ENCODE assay signal across 2 cellular contexts in the genomic region with DNA sequence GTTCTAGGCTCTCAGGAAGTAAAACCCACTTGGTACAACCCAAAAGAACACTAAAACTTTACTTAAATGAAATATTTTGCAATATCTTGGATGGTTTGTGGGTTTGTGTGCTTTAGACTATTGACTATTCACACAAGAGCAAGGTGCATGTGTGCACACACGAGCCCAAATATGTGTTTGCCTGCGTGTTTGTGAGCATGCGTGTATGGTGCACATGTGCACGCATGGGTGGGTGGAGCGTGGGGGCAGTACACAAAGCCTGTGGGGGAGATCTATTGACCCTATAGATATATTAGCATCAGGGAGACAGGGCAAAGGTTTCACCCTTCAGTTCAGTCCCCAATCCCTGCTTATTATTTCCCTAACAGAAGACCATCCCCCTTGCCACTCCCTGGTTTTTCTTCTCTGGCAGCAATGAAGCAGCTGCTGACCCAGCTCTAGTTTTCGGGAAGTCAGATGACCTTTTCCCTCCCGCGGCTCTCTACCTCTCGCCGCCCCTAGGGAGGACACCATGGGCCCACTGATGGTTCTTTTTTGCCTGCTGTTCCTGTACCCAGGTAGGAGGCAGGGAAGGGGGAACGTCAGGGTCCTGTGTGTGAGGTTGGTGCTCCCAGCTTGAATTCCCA.
TF ChIP-seq lines count a peak whose summit lies in the region.

A gene (plus strand): TSS at position 476 of the 626 bp plus-strand sequence. CDS start 36 bp downstream, at position 512.

TF ChIP-seq in GM23338, 12 proteins besides CTCF, POLR2A, EP300 and RAD21 (continues in another document):
- TF ChIP-seq, protein P1, sequence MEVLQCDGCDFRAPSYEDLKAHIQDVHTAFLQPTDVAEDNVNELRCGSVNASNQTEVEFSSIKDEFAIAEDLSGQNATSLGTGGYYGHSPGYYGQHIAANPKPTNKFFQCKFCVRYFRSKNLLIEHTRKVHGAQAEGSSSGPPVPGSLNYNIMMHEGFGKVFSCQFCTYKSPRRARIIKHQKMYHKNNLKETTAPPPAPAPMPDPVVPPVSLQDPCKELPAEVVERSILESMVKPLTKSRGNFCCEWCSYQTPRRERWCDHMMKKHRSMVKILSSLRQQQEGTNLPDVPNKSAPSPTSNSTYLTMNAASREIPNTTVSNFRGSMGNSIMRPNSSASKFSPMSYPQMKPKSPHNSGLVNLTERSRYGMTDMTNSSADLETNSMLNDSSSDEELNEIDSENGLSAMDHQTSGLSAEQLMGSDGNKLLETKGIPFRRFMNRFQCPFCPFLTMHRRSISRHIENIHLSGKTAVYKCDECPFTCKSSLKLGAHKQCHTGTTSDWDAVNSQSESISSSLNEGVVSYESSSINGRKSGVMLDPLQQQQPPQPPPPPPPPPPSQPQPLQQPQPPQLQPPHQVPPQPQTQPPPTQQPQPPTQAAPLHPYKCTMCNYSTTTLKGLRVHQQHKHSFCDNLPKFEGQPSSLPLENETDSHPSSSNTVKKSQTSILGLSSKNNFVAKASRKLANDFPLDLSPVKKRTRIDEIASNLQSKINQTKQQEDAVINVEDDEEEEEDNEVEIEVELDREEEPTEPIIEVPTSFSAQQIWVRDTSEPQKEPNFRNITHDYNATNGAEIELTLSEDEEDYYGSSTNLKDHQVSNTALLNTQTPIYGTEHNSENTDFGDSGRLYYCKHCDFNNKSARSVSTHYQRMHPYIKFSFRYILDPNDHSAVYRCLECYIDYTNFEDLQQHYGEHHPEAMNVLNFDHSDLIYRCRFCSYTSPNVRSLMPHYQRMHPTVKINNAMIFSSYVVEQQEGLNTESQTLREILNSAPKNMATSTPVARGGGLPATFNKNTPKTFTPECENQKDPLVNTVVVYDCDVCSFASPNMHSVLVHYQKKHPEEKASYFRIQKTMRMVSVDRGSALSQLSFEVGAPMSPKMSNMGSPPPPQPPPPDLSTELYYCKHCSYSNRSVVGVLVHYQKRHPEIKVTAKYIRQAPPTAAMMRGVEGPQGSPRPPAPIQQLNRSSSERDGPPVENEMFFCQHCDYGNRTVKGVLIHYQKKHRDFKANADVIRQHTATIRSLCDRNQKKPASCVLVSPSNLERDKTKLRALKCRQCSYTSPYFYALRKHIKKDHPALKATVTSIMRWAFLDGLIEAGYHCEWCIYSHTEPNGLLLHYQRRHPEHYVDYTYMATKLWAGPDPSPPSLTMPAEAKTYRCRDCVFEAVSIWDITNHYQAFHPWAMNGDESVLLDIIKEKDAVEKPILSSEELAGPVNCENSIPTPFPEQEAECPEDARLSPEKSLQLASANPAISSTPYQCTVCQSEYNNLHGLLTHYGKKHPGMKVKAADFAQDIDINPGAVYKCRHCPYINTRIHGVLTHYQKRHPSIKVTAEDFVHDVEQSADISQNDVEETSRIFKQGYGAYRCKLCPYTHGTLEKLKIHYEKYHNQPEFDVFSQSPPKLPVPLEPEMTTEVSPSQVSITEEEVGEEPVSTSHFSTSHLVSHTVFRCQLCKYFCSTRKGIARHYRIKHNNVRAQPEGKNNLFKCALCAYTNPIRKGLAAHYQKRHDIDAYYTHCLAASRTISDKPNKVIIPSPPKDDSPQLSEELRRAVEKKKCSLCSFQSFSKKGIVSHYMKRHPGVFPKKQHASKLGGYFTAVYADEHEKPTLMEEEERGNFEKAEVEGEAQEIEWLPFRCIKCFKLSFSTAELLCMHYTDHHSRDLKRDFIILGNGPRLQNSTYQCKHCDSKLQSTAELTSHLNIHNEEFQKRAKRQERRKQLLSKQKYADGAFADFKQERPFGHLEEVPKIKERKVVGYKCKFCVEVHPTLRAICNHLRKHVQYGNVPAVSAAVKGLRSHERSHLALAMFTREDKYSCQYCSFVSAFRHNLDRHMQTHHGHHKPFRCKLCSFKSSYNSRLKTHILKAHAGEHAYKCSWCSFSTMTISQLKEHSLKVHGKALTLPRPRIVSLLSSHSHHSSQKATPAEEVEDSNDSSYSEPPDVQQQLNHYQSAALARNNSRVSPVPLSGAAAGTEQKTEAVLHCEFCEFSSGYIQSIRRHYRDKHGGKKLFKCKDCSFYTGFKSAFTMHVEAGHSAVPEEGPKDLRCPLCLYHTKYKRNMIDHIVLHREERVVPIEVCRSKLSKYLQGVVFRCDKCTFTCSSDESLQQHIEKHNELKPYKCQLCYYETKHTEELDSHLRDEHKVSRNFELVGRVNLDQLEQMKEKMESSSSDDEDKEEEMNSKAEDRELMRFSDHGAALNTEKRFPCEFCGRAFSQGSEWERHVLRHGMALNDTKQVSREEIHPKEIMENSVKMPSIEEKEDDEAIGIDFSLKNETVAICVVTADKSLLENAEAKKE (CRISPR knock-in tag; IDR thresholded peaks at IDR 0.05) = no peak
- TF ChIP-seq EZH2phosphoT487 (IDR thresholded peaks at IDR 0.05; ENCODE audit: unreplicated experiment) (no peak), STAT1 (IDR thresholded peaks at IDR 0.05; ENCODE audit: unreplicated experiment) (no peak), JUNB (IDR thresholded peaks at IDR 0.05; ENCODE audit: unreplicated experiment) (no peak), EZH2 (IDR thresholded peaks at IDR 0.05; ENCODE audit: low read depth, unreplicated experiment) (no peak), NANOG (IDR thresholded peaks at IDR 0.05; ENCODE audit: borderline replicate concordance) (no peak), ZNF114 (CRISPR knock-in tag; IDR thresholded peaks at IDR 0.05) (no peak), POLR2AphosphoS5 (IDR thresholded peaks at IDR 0.05; ENCODE audit: low read depth) (no peak), CREB1 (CRISPR knock-in tag; IDR thresholded peaks at IDR 0.05; ENCODE audit: low read depth) (no peak), ZNF331 (CRISPR knock-in tag; IDR thresholded peaks at IDR 0.05; ENCODE audit: low read depth) (no peak)
- TF ChIP-seq, protein P2, sequence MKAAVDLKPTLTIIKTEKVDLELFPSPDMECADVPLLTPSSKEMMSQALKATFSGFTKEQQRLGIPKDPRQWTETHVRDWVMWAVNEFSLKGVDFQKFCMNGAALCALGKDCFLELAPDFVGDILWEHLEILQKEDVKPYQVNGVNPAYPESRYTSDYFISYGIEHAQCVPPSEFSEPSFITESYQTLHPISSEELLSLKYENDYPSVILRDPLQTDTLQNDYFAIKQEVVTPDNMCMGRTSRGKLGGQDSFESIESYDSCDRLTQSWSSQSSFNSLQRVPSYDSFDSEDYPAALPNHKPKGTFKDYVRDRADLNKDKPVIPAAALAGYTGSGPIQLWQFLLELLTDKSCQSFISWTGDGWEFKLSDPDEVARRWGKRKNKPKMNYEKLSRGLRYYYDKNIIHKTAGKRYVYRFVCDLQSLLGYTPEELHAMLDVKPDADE (IDR thresholded peaks at IDR 0.05) = no peak

TF ChIP-seq in liver, 16 proteins besides CTCF, POLR2A, EP300 and RAD21:
- TF ChIP-seq EGR1 (IDR thresholded peaks at IDR 0.05; ENCODE audit: low read depth in 2 of 2) (peak; percentile 34 to 67), RXRA (IDR thresholded peaks at IDR 0.05) (peak; percentile 87 to 89), SP1 (IDR thresholded peaks at IDR 0.05) (peak; percentile 98), FOXA2 (IDR thresholded peaks at IDR 0.05) (peak; percentile 92), TAF1 (conservative IDR thresholded peaks at IDR 0.05) (peak; percentile 50), NR2F2 (IDR thresholded peaks at IDR 0.05) (peak; percentile 59), FOXA1 (IDR thresholded peaks at IDR 0.05) (peak; percentile 86), HNF4A (conservative IDR thresholded peaks at IDR 0.05) (peak; percentile 90 to 92), JUND (IDR thresholded peaks at IDR 0.05) (peak; percentile 64 to 82), HNF4G (IDR thresholded peaks at IDR 0.05) (peak; percentile 61), YY1 (IDR thresholded peaks at IDR 0.05) (peak; percentile 56), GABPA (IDR thresholded peaks at IDR 0.05 in 1 of 2, conservative IDR thresholded peaks at IDR 0.05 in 1 of 2) (peak in 1 of 2 donors; percentile 68)
- TF ChIP-seq, protein P3, sequence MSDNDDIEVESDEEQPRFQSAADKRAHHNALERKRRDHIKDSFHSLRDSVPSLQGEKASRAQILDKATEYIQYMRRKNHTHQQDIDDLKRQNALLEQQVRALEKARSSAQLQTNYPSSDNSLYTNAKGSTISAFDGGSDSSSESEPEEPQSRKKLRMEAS (IDR thresholded peaks at IDR 0.05) = peak; percentile 93
- TF ChIP-seq, protein P4, sequence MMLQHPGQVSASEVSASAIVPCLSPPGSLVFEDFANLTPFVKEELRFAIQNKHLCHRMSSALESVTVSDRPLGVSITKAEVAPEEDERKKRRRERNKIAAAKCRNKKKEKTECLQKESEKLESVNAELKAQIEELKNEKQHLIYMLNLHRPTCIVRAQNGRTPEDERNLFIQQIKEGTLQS (IDR thresholded peaks at IDR 0.05) = peak; percentile 56
- TF ChIP-seq, protein P5, sequence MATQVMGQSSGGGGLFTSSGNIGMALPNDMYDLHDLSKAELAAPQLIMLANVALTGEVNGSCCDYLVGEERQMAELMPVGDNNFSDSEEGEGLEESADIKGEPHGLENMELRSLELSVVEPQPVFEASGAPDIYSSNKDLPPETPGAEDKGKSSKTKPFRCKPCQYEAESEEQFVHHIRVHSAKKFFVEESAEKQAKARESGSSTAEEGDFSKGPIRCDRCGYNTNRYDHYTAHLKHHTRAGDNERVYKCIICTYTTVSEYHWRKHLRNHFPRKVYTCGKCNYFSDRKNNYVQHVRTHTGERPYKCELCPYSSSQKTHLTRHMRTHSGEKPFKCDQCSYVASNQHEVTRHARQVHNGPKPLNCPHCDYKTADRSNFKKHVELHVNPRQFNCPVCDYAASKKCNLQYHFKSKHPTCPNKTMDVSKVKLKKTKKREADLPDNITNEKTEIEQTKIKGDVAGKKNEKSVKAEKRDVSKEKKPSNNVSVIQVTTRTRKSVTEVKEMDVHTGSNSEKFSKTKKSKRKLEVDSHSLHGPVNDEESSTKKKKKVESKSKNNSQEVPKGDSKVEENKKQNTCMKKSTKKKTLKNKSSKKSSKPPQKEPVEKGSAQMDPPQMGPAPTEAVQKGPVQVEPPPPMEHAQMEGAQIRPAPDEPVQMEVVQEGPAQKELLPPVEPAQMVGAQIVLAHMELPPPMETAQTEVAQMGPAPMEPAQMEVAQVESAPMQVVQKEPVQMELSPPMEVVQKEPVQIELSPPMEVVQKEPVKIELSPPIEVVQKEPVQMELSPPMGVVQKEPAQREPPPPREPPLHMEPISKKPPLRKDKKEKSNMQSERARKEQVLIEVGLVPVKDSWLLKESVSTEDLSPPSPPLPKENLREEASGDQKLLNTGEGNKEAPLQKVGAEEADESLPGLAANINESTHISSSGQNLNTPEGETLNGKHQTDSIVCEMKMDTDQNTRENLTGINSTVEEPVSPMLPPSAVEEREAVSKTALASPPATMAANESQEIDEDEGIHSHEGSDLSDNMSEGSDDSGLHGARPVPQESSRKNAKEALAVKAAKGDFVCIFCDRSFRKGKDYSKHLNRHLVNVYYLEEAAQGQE (IDR thresholded peaks at IDR 0.05) = peak; percentile 71
- TF ChIP-seq, protein P6, sequence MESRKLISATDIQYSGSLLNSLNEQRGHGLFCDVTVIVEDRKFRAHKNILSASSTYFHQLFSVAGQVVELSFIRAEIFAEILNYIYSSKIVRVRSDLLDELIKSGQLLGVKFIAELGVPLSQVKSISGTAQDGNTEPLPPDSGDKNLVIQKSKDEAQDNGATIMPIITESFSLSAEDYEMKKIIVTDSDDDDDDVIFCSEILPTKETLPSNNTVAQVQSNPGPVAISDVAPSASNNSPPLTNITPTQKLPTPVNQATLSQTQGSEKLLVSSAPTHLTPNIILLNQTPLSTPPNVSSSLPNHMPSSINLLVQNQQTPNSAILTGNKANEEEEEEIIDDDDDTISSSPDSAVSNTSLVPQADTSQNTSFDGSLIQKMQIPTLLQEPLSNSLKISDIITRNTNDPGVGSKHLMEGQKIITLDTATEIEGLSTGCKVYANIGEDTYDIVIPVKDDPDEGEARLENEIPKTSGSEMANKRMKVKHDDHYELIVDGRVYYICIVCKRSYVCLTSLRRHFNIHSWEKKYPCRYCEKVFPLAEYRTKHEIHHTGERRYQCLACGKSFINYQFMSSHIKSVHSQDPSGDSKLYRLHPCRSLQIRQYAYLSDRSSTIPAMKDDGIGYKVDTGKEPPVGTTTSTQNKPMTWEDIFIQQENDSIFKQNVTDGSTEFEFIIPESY (IDR thresholded peaks at IDR 0.05) = peak; percentile 94
